Comparison of ENCODE assay signal across 20 cellular contexts in genomic region chr3:85141-85540, GRCh38.
"Had no signal": no experiment of that assay in that cellular context is flagged by ENCODE, and none has a peak within 500 bp of the region (broad histone marks: within the 10 kb centered on the region; RNA-seq: fewer than 3 reads in every experiment).

No MANE protein-coding gene starts in this region.

- H3K27me3 ChIP-seq: dorsolateral prefrontal cortex, heart left ventricle, neural progenitor cell, pancreas, right lobe of liver, testis, transverse colon had no signal

- H3K9ac ChIP-seq: neural progenitor cell had no signal

- H3K9me3 ChIP-seq: pancreas, right lobe of liver, testis, transverse colon had no signal

- DNase-seq: cortex of kidney; dorsolateral prefrontal cortex; effector CD8-positive, alpha-beta T cell; foreskin melanocyte; heart left ventricle; hippocampal formation; left colon; left ventricle myocardium superior; mesenchymal stem cell; midbrain; nucleus accumbens; pancreas; right lobe of liver; stimulated activated CD4-positive, alpha-beta T cell treated with anti-CD3 and anti-CD28 coated beads, Interleukin-4, amount 100 ng/mL, for 1 hour; stimulated activated CD8-positive, alpha-beta memory T cell treated with anti-CD3 and anti-CD28 coated beads, Interleukin-4, amount 100 ng/mL, for 48 hours; stimulated activated naive CD8-positive, alpha-beta T cell treated with anti-CD3 and anti-CD28 coated beads, Interleukin-15, Interleukin-2, amounts not matched to agents 100 U/mL and 50 U/mL, for 24 hours; testis; transverse colon had no signal

- H3K4me1 ChIP-seq: heart left ventricle, neural progenitor cell, pancreas, right lobe of liver, testis, transverse colon had no signal

- H3K4me2 ChIP-seq: neural progenitor cell had no signal

- H3K27ac ChIP-seq: dorsolateral prefrontal cortex, heart left ventricle, neural progenitor cell, pancreas, right lobe of liver, testis, transverse colon had no signal

- H3K36me3 ChIP-seq: heart left ventricle, neural progenitor cell, pancreas, right lobe of liver, transverse colon had no signal

- H3K4me3 ChIP-seq: dorsolateral prefrontal cortex, heart left ventricle, lung, neural progenitor cell, pancreas, right lobe of liver, testis, transverse colon had no signal

- H2AFZ ChIP-seq: neural progenitor cell had no signal
